In genomic region chr10:91198781-91199180, GRCh38 we compare ENCODE assay signal across 7 cellular contexts. TPM values are rescaled to one million over a fixed set of nuclear protein-coding genes. Genes with fewer than 3 reads are reported as not detected.
DNase-seq lines count a peak whose midpoint lies in the region; ATAC-seq and TF ChIP-seq lines count a peak whose summit lies in the region.

No MANE protein-coding gene starts in this region.

- H3K27me3 ChIP-seq in OCI-LY1 (ENCODE audit: insufficient read depth, low read length) (no peaks in the 10 kb centered on the region), fibroblast of lung (ENCODE audit: control insufficient read depth, insufficient read depth, low read length) (no peaks in the 10 kb centered on the region)

- H3K79me2 ChIP-seq in OCI-LY1 (ENCODE audit: insufficient read depth, low read length) (peaks cover 18% of the 10 kb centered on the region), fibroblast of lung (ENCODE audit: control insufficient read depth, insufficient read depth, low read length) (no peaks in the 10 kb centered on the region)

- H3K9ac ChIP-seq in OCI-LY1 (ENCODE audit: low read length): peak overlapping the region; percentile 24; the same call in 1 of the 2 replicates
- H3K9ac ChIP-seq in fibroblast of lung (ENCODE audit: insufficient read depth, low read length): no peak overlapping the region

- H3K4me3 ChIP-seq in OCI-LY1 (ENCODE audit: low read depth, low read length, poor library complexity, severe bottlenecking) (peak overlapping the region; percentile 16), fibroblast of lung (replicated peaks in 1 of 4; ENCODE audit: control extremely low read depth in 1 of 4, insufficient read depth in 1 of 4, low read depth in 3 of 4, low read length in 4 of 4) (no peak overlapping the region)

- no peaks in the 10 kb centered on the region; the same call in 1 of the 2 replicates for H3K36me3 ChIP-seq in OCI-LY1 (ENCODE audit: insufficient read depth, low read length)
- H3K36me3 ChIP-seq in fibroblast of lung (ENCODE audit: control insufficient read depth, insufficient read depth, low read length): no peaks in the 10 kb centered on the region

- H3K27ac ChIP-seq in OCI-LY1 (ENCODE audit: low read depth, low read length, poor library complexity, severe bottlenecking) (peak overlapping the region; percentile 98), fibroblast of lung (ENCODE audit: insufficient read depth, low read length) (peak overlapping the region; percentile 31)

- TF ChIP-seq CTCF in OCI-LY1 (IDR thresholded peaks at IDR 0.05; ENCODE audit: low read length): no peak
- TF ChIP-seq CTCF in fibroblast of lung (conservative IDR thresholded peaks at IDR 0.05 in 1 of 2, IDR thresholded peaks at IDR 0.05 in 1 of 2; ENCODE audit: low read depth in 1 of 2, low read length in 2 of 2): no peak

- ATAC-seq in GM18520 (IDR thresholded peaks at IDR 0.05; ENCODE audit: unreplicated experiment): peak; percentile 49
- peak; percentile 71 for ATAC-seq in HG02623 (IDR thresholded peaks at IDR 0.05; ENCODE audit: unreplicated experiment)
- ATAC-seq in stimulated activated naive CD8-positive, alpha-beta T cell treated with anti-CD3 and anti-CD28 coated beads, Interleukin-15, Interleukin-2, amounts not matched to agents 100 U/mL and 50 U/mL, for 24 hours: peak; percentile 34

- H4K20me1 ChIP-seq in OCI-LY1 (ENCODE audit: insufficient read depth, low read length): no peaks in the 10 kb centered on the region
- no peaks in the 10 kb centered on the region for H4K20me1 ChIP-seq in fibroblast of lung (ENCODE audit: control insufficient read depth, extremely low read depth, insufficient read depth, low read length)

- H3K9me2 ChIP-seq in OCI-LY1 (ENCODE audit: low read depth, low read length): no peaks in the 10 kb centered on the region

- peak; percentile 16 to 94 for DNase-seq in fibroblast of lung (ENCODE audit: low read depth in 2 of 2)
- DNase-seq in stimulated activated naive CD8-positive, alpha-beta T cell treated with anti-CD3 and anti-CD28 coated beads, Interleukin-15, Interleukin-2, amounts not matched to agents 100 U/mL and 50 U/mL, for 24 hours: no peak
- DNase-seq in NCI-H446 (lab: John Stamatoyannopoulos, UW): no peak
- no peak for DNase-seq in NCI-H2196 (lab: John Stamatoyannopoulos, UW; ENCODE audit: unreplicated experiment)

- H3F3A ChIP-seq in OCI-LY1 (ENCODE audit: insufficient read depth, low read length): no peaks in the 10 kb centered on the region; the same call in none of the 2 replicates

- no peak overlapping the region for H2AFZ ChIP-seq in OCI-LY1 (ENCODE audit: low read length)
- H2AFZ ChIP-seq in fibroblast of lung (ENCODE audit: low read length): no peak overlapping the region

- peak overlapping the region; percentile 47; the same call in 1 of the 2 replicates for H3K4me2 ChIP-seq in OCI-LY1 (ENCODE audit: low read length)
- H3K4me2 ChIP-seq in fibroblast of lung (ENCODE audit: extremely low read depth, insufficient read depth, low read length): peak overlapping the region; percentile 20

- peaks cover 88% of the 10 kb centered on the region for H3K4me1 ChIP-seq in OCI-LY1 (ENCODE audit: insufficient read depth, low read length, severe bottlenecking)
- H3K4me1 ChIP-seq in fibroblast of lung (ENCODE audit: control insufficient read depth, extremely low read depth, insufficient read depth, low read length): peaks cover 5% of the 10 kb centered on the region

- H3K9me3 ChIP-seq in OCI-LY1 (ENCODE audit: low read length) (no peaks in the 10 kb centered on the region), fibroblast of lung (ENCODE audit: control insufficient read depth, insufficient read depth, low read depth, low read length) (no peaks in the 10 kb centered on the region)

RNA-seq across cellular contexts. Expression of gene PCGF5, which starts 21.7 kb away (rescaled TPM):
- 28.5 and 31.5 TPM in 2 replicates for total RNA-seq in fibroblast of lung
- polyA plus RNA-seq in fibroblast of lung: 25.8 and 31.3 TPM in 2 replicates
- 18.9 and 24.0 TPM in 2 replicates for polyA plus RNA-seq in fibroblast of lung (2012)
- polyA minus RNA-seq in fibroblast of lung (ENCODE audit: low replicate concordance): 5.1 and 7.6 TPM in 2 replicates

Comparison
In these comparisons a context has a peak if more than half of its experiments do, and no peak if none do; other contexts are left out.
1. DNase-seq: peak in fibroblast of lung (2 of 2); none in stimulated activated naive CD8-positive, alpha-beta T cell treated with anti-CD3 and anti-CD28 coated beads, Interleukin-15, Interleukin-2, amounts not matched to agents 100 U/mL and 50 U/mL, for 24 hours (single experiment), NCI-H446 (0 of 2) and NCI-H2196 (single experiment).
2. Peak in every context shown above with its lines, with median percentiles within 50 percentile points of each other: ATAC-seq.